In the genomic region with DNA sequence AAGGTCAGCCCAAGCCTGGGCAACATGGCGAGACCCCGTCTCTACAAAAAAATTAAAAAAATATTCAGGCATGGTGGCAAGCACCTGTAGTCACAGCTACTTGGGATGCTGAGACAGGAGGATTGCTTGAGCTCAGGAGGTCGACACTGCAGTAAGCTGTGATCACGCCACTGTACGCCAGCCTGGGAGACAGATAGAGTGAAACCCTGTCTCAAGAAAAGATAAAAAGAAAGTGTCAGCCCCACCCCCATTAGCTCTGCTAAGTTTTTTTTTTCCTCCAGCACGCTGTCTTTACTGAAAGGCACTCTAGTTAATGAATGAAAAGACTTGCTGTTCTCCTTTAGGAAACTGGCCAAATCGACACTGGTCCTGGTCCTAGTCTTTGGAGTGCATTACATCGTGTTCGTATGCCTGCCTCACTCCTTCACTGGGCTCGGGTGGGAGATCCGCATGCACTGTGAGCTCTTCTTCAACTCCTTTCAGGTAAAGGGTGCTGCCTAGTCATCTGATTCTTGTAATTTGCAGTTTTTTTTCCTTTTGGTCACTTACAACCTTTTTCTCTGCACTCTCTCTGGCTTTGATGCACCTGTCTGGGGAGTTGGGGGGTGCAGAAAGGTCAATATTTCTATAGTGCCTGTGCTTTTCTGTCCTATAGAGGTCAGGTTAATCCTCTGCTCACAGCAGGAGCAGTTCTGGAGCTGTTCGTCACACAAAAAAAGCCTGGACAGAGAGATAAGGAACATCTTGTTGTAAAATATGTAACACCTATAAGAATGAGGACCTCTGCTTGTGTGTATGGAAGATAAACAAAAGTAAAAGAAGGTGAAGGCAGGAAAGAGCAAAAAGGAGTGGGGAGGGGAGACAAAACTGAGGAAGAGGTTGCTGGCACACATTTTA, we compare ENCODE assay signal across 1 cellular context.
TF ChIP-seq lines count a peak whose summit lies in the region.

No MANE protein-coding gene starts in this region.

TF ChIP-seq in K562, 482 proteins besides CTCF, POLR2A, EP300 and RAD21 (continued from another document):
- TF ChIP-seq, protein P1, sequence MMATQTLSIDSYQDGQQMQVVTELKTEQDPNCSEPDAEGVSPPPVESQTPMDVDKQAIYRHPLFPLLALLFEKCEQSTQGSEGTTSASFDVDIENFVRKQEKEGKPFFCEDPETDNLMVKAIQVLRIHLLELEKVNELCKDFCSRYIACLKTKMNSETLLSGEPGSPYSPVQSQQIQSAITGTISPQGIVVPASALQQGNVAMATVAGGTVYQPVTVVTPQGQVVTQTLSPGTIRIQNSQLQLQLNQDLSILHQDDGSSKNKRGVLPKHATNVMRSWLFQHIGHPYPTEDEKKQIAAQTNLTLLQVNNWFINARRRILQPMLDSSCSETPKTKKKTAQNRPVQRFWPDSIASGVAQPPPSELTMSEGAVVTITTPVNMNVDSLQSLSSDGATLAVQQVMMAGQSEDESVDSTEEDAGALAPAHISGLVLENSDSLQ (IDR thresholded peaks at IDR 0.05): no peak
- peak; percentile 44; the same call in 1 of the 2 replicates for TF ChIP-seq SMAD4 (CRISPR knock-in tag; conservative IDR thresholded peaks at IDR 0.05)
- TF ChIP-seq ZNF384 (IDR thresholded peaks at IDR 0.05; ENCODE audit: low read depth, low read length): peak; percentile 47; the same call in 1 of the 2 replicates
- TF ChIP-seq TAL1 (IDR thresholded peaks at IDR 0.05): peak; percentile 95
- peak; percentile 46 for TF ChIP-seq CXXC5 (CRISPR knock-in tag; IDR thresholded peaks at IDR 0.05)
- TF ChIP-seq, protein P2, sequence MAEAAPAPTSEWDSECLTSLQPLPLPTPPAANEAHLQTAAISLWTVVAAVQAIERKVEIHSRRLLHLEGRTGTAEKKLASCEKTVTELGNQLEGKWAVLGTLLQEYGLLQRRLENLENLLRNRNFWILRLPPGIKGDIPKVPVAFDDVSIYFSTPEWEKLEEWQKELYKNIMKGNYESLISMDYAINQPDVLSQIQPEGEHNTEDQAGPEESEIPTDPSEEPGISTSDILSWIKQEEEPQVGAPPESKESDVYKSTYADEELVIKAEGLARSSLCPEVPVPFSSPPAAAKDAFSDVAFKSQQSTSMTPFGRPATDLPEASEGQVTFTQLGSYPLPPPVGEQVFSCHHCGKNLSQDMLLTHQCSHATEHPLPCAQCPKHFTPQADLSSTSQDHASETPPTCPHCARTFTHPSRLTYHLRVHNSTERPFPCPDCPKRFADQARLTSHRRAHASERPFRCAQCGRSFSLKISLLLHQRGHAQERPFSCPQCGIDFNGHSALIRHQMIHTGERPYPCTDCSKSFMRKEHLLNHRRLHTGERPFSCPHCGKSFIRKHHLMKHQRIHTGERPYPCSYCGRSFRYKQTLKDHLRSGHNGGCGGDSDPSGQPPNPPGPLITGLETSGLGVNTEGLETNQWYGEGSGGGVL (CRISPR knock-in tag; IDR thresholded peaks at IDR 0.05): no peak
- 0 out of 4 replicates have a peak, but pooled peaks of 1 of the 2 experiments have one; percentile 27 for TF ChIP-seq TEAD1 (CRISPR knock-in tag; IDR thresholded peaks at IDR 0.05)
- TF ChIP-seq ELF1 (tag; IDR thresholded peaks at IDR 0.05): no peak
- no peak for TF ChIP-seq BRD4 (IDR thresholded peaks at IDR 0.05)
- no peak for TF ChIP-seq FOXK1 (CRISPR knock-in tag; IDR thresholded peaks at IDR 0.05; ENCODE audit: borderline replicate concordance)
- peak; percentile 78 for TF ChIP-seq GATA2 (CRISPR knock-in tag; IDR thresholded peaks at IDR 0.05)
- peak; percentile 93 for TF ChIP-seq TCF3 (CRISPR knock-in tag; IDR thresholded peaks at IDR 0.05)
- no peak for TF ChIP-seq ESRRA (IDR thresholded peaks at IDR 0.05; ENCODE audit: borderline replicate concordance, low read depth)
- no peak for TF ChIP-seq RB1 (IDR thresholded peaks at IDR 0.05; ENCODE audit: low read depth)
- TF ChIP-seq TRIM24 (IDR thresholded peaks at IDR 0.05): peak; percentile 81 to 88
- peak in 1 of 2 experiments; percentile 52; a peak in 1 of 4 replicates for TF ChIP-seq MAZ (CRISPR knock-in tag; conservative IDR thresholded peaks at IDR 0.05 in 1 of 2, IDR thresholded peaks at IDR 0.05 in 1 of 2)
- TF ChIP-seq SMARCA4 (IDR thresholded peaks at IDR 0.05): peak; percentile 88
- TF ChIP-seq L3MBTL2 (IDR thresholded peaks at IDR 0.05): 0 out of 2 replicates have a peak, but pooled peaks have one; percentile 22
- TF ChIP-seq ZMIZ1 (IDR thresholded peaks at IDR 0.05; ENCODE audit: low read depth in 2 of 2, low read length in 2 of 2): peak in 1 of 2 experiments; percentile 58; a peak in 1 of 4 replicates
- TF ChIP-seq, protein P3, sequence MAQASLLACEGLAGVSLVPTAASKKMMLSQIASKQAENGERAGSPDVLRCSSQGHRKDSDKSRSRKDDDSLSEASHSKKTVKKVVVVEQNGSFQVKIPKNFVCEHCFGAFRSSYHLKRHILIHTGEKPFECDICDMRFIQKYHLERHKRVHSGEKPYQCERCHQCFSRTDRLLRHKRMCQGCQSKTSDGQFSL (CRISPR knock-in tag; IDR thresholded peaks at IDR 0.05): peak; percentile 74
- TF ChIP-seq, protein P3 (tag; IDR thresholded peaks at IDR 0.05): peak in 1 of 2 experiments; percentile 69; a peak in 2 of 4 replicates
- peak; percentile 85 for TF ChIP-seq DPF2 (IDR thresholded peaks at IDR 0.05)
- TF ChIP-seq, protein P4, sequence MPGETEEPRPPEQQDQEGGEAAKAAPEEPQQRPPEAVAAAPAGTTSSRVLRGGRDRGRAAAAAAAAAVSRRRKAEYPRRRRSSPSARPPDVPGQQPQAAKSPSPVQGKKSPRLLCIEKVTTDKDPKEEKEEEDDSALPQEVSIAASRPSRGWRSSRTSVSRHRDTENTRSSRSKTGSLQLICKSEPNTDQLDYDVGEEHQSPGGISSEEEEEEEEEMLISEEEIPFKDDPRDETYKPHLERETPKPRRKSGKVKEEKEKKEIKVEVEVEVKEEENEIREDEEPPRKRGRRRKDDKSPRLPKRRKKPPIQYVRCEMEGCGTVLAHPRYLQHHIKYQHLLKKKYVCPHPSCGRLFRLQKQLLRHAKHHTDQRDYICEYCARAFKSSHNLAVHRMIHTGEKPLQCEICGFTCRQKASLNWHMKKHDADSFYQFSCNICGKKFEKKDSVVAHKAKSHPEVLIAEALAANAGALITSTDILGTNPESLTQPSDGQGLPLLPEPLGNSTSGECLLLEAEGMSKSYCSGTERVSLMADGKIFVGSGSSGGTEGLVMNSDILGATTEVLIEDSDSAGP (CRISPR knock-in tag; IDR thresholded peaks at IDR 0.05): no peak
- peak; percentile 37; the same call in 1 of the 2 replicates for TF ChIP-seq CREM (IDR thresholded peaks at IDR 0.05; ENCODE audit: low read depth)
- TF ChIP-seq ZC3H11A (IDR thresholded peaks at IDR 0.05; ENCODE audit: low read depth, low read length): no peak
